In genomic region chr4:99735822-99736221, GRCh38 we compare ENCODE assay signal across 13 cellular contexts.
DNase-seq lines count a peak whose midpoint lies in the region; ATAC-seq and TF ChIP-seq lines count a peak whose summit lies in the region.
"Had no signal": no experiment of that assay in that cellular context is flagged by ENCODE, and none has a peak within 500 bp of the region (broad histone marks: within the 10 kb centered on the region; RNA-seq: fewer than 3 reads in every experiment).

No MANE protein-coding gene starts in this region.

- BruUV-seq in PC-9 (replicated peaks; lab: Mats Ljungman, UMichigan) = no TSS peak

- POLR2A ChIA-PET in PC-9 (lab: Charles Lee; ENCODE audit: unreplicated experiment) = no interaction called here

- no peaks in the 10 kb centered on the region for H3K79me2 ChIP-seq in PC-9 (ENCODE audit: low read depth)

- ATAC-seq in left ventricle myocardium superior = peak; percentile 35
- ATAC-seq in left lobe of liver = peak; percentile 58
- ATAC-seq: CD8-positive, alpha-beta T cell; GM23338 had no signal

- no peaks in the 10 kb centered on the region for H3F3A ChIP-seq in PC-9 (ENCODE audit: insufficient read depth, low read depth)

- DNase-seq in left ventricle myocardium superior (no peak), right atrium auricular region (ENCODE audit: low spot score) (no peak), PC-9 (no peak), left lobe of liver (ENCODE audit: low spot score) (no peak), NCI-H345 treated with DMSO at 0.1 percent for 48 hours (lab: John Stamatoyannopoulos, UW; ENCODE audit: unreplicated experiment) (no peak), substantia nigra (lab: John Stamatoyannopoulos, UW) (no peak)
- DNase-seq: CD8-positive, alpha-beta T cell; COR-L47; DMS153; DMS79 treated with DMSO at 0.1 percent for 48 hours; EL; H9 had no signal

- TF ChIP-seq CTCF in right atrium auricular region (IDR thresholded peaks at IDR 0.05) = no peak
- no peak for TF ChIP-seq CTCF in PC-9 (conservative IDR thresholded peaks at IDR 0.05)

- H3K4me1 ChIP-seq in right atrium auricular region (no peaks in the 10 kb centered on the region), PC-9 (replicated peaks; ENCODE audit: insufficient read depth) (no peaks in the 10 kb centered on the region)

- H2AFZ ChIP-seq in PC-9 = peak overlapping the region; percentile 56; the same call in 1 of the 2 replicates
- H2AFZ ChIP-seq: GM23338 had no signal

- no peak overlapping the region for H3K27ac ChIP-seq in right atrium auricular region
- no peak overlapping the region for H3K27ac ChIP-seq in PC-9
- H3K27ac ChIP-seq in substantia nigra (ENCODE audit: low read depth, low read length, poor library complexity, severe bottlenecking) = no peak overlapping the region

- H3K9me3 ChIP-seq in right atrium auricular region (peaks cover 0 to 4% of the 10 kb centered on the region in 2 donors), PC-9 (ENCODE audit: insufficient read depth, low read depth) (no peaks in the 10 kb centered on the region)

- intact Hi-C loops in left ventricle myocardium superior (cut with micrococcal nuclease) (loop anchor here (10.0 kb wide), 1 partner anchor 69 kb away; no protein-coding TSS in a partner anchor), PC-9 (cut with micrococcal nuclease; ENCODE audit: unreplicated experiment) (no loop called here)

- no peak overlapping the region for H3K4me2 ChIP-seq in PC-9
- H3K4me2 ChIP-seq: GM23338 had no signal

- no peaks in the 10 kb centered on the region for H3K9me2 ChIP-seq in PC-9 (ENCODE audit: insufficient read depth)

- H3K4me3 ChIP-seq in right atrium auricular region = no peak overlapping the region
- H3K4me3 ChIP-seq in PC-9 = no peak overlapping the region
- H3K4me3 ChIP-seq: GM23338 had no signal

- H4K20me1 ChIP-seq in PC-9 (ENCODE audit: insufficient read depth) = no peaks in the 10 kb centered on the region

- H3K27me3 ChIP-seq in right atrium auricular region (no peaks in the 10 kb centered on the region), PC-9 (ENCODE audit: insufficient read depth, low read depth) (no peaks in the 10 kb centered on the region)

- CTCF ChIA-PET in PC-9 (lab: Charles Lee) = no interaction called here

- no peaks in the 10 kb centered on the region for H3K36me3 ChIP-seq in right atrium auricular region
- no peaks in the 10 kb centered on the region for H3K36me3 ChIP-seq in PC-9 (ENCODE audit: low read depth)
